In genomic region chr1:205382990-205383389, GRCh38 we compare ENCODE assay signal across 10 cellular contexts. TPM values are rescaled to one million over a fixed set of nuclear protein-coding genes. Genes with fewer than 3 reads are reported as not detected.
DNase-seq lines count a peak whose midpoint lies in the region; ATAC-seq and TF ChIP-seq lines count a peak whose summit lies in the region.
"Not testable (repeated sequence)": the region's sequence is repeated elsewhere in the genome, so short reads cannot be mapped to it uniquely, and the experiment has no call there.
"Had no signal": no experiment of that assay in that cellular context is flagged by ENCODE, and none has a peak within 500 bp of the region (broad histone marks: within the 10 kb centered on the region; RNA-seq: fewer than 3 reads in every experiment).

No MANE protein-coding gene starts in this region.

- H3K9me3 ChIP-seq in HEK293 (ENCODE audit: control insufficient read depth, insufficient read depth, low read depth, low read length); esophagus muscularis mucosa; left lung; thyroid gland: not testable (repeated sequence)

- not testable (repeated sequence) for H3K4me3 ChIP-seq in HEK293 (ENCODE audit: low read depth, low read length); esophagus muscularis mucosa; left lung; thyroid gland (replicated peaks in 1 of 3)

- DNase-seq in esophagus muscularis mucosa (ENCODE audit: extremely low spot score), result peak; percentile 72
- DNase-seq in left lung, thyroid gland: not testable (repeated sequence)
- DNase-seq in mucosa of gallbladder (ENCODE audit: low spot score), result peak; percentile 0

- H3K36me3 ChIP-seq in HEK293 (ENCODE audit: control insufficient read depth in 2 of 2, insufficient read depth in 1 of 2, low read length in 2 of 2); esophagus muscularis mucosa; left lung; thyroid gland: not testable (repeated sequence)

- TF ChIP-seq CTCF in HEK293 (tag by site-specific recombination; IDR thresholded peaks at IDR 0.05); esophagus muscularis mucosa (IDR thresholded peaks at IDR 0.05); left lung (IDR thresholded peaks at IDR 0.05); thyroid gland (IDR thresholded peaks at IDR 0.05): not testable (repeated sequence)

- CTCF ChIA-PET in HEK293 (lab: Yijun Ruan, JAX), result interaction anchor here (1.2 to 2.9 kb wide), 6 partner anchors 14 to 141 kb away, joined by 3 to 11 read pairs (median 8); no protein-coding TSS in a partner anchor

- WGBS in esophagus muscularis mucosa, result 89% methylated on average over 3 of the region's 3 CpGs
- 62 to 64% methylated on average over 3 of the region's 3 CpGs for WGBS in thyroid gland, 2 donors

- H3K27me3 ChIP-seq in esophagus muscularis mucosa, left lung, thyroid gland: not testable (repeated sequence)

- H3K4me1 ChIP-seq in HEK293 (ENCODE audit: control insufficient read depth, insufficient read depth, low read length); esophagus muscularis mucosa; left lung: not testable (repeated sequence)
- peaks cover 35 to 44% of the 10 kb centered on the region in 2 donors for H3K4me1 ChIP-seq in thyroid gland

- not testable (repeated sequence) for TF ChIP-seq POLR2A in esophagus muscularis mucosa (IDR thresholded peaks at IDR 0.05; ENCODE audit: low read depth); thyroid gland (IDR thresholded peaks at IDR 0.05)

- intact Hi-C loops in esophagus muscularis mucosa (cut with DNase I); left lung (cut with DNase I); thyroid gland (cut with DNase I): not testable (repeated sequence)

- POLR2A ChIA-PET in HEK293 (lab: Yijun Ruan, JAX), result not testable (repeated sequence)

- peak; percentile 10 for ATAC-seq in left lung

- TF ChIP-seq EP300 in esophagus muscularis mucosa (IDR thresholded peaks at IDR 0.05), result not testable (repeated sequence)

- not testable (repeated sequence) for H3K27ac ChIP-seq in HEK293 (ENCODE audit: extremely low read depth, low read depth, low read length); esophagus muscularis mucosa (replicated peaks in 1 of 4); left lung
- peak overlapping the region; percentile 75 to 88 (median 81) for H3K27ac ChIP-seq in thyroid gland

TF ChIP-seq in HEK293, 187 proteins besides CTCF, POLR2A, EP300 and RAD21:
- TF ChIP-seq ZNF121 (tag by site-specific recombination; IDR thresholded peaks at IDR 0.05), result 0 out of 2 replicates have a peak, but pooled peaks have one; percentile 31

RNA-seq across cellular contexts. Expression of gene KLHDC8A, which starts 26.3 kb away (rescaled TPM):
- total RNA-seq in esophagus muscularis mucosa (1 to 10 TPM in 2 of 4 donors, under 1 TPM in 2; 0.32 to 2.0 (median 1.2) TPM), left lung (under 1 TPM in 1 of 2 donors, not detected in 1; 0.32 TPM), mucosa of gallbladder (2.2 TPM), thyroid gland (1 to 10 TPM; 1.1 to 2.0 (median 1.5) TPM)
- total RNA-seq: A172; Caco-2; Calu3; CD4-positive, alpha-beta T cell; CD8-positive, alpha-beta T cell had no signal

RNA-seq across cellular contexts. Expression of gene LEMD1, which starts 38.9 kb away (rescaled TPM):
- not detected for total RNA-seq in esophagus muscularis mucosa
- 1 to 10 TPM; 2.1 to 2.2 TPM for total RNA-seq in left lung
- 1.0 TPM for total RNA-seq in mucosa of gallbladder
- 1 to 10 TPM in 3 of 4 donors, under 1 TPM in 1; 0.67 to 7.3 (median 6.0) TPM for total RNA-seq in thyroid gland
- total RNA-seq: Caco-2; CD4-positive, alpha-beta T cell; CD8-positive, alpha-beta T cell had no signal
